1 cellular context compared by ENCODE assay signal in genomic region chr1:38977399-38978244, GRCh38.
TF ChIP-seq lines count a peak whose summit lies in the region.

No MANE protein-coding gene starts in this region.

TF ChIP-seq in HepG2, 621 proteins besides CTCF, POLR2A, EP300 and RAD21:
- peak; percentile 31; the same call in 1 of the 2 replicates for TF ChIP-seq MAFF (IDR thresholded peaks at IDR 0.05; ENCODE audit: low read depth, low read length)
- peak in 1 of 2 experiments; percentile 30; a peak in 1 of 4 replicates for TF ChIP-seq MAFK (conservative IDR thresholded peaks at IDR 0.05 in 1 of 2, IDR thresholded peaks at IDR 0.05 in 1 of 2; ENCODE audit: low read length in 2 of 2)
